In the genomic region with DNA sequence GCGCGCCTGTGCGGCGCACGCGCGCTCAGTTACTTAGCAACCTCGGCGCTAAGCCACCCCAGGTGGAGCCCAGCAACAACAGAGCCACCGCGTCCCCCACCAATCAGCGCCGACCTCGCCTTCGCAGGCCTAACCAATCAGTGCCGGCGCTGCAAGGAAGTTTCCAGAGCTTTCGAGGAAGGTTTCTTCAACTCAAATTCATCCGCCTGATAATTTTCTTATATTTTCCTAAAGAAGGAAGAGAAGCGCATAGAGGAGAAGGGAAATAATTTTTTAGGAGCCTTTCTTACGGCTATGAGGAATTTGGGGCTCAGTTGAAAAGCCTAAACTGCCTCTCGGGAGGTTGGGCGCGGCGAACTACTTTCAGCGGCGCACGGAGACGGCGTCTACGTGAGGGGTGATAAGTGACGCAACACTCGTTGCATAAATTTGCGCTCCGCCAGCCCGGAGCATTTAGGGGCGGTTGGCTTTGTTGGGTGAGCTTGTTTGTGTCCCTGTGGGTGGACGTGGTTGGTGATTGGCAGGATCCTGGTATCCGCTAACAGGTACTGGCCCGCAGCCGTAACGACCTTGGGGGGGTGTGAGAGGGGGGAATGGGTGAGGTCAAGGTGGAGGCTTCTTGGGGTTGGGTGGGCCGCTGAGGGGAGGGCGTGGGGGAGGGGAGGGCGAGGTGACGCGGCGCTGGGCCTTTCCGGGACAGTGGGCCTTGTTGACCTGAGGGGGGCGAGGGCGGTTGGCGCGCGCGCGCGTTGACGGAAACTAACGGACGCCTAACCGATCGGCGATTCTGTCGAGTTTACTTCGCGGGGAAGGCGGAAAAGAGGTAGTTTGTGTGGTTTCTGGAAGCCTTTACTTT, we compare ENCODE assay signal across 8 cellular contexts. TPM values are rescaled to one million over a fixed set of nuclear protein-coding genes. Genes with fewer than 3 reads are reported as not detected.
DNase-seq lines count a peak whose midpoint lies in the region; ATAC-seq and TF ChIP-seq lines count a peak whose summit lies in the region.

A gene (plus strand): TSS at position 452 of the 856 bp plus-strand sequence. CDS start 817 bp downstream, outside the sequence.

- H3K4me1 ChIP-seq in colonic mucosa, result peaks cover 10% of the 10 kb centered on the region

- peak; percentile 90 for ATAC-seq in GM19035 (IDR thresholded peaks at IDR 0.05; ENCODE audit: unreplicated experiment)
- ATAC-seq in HG03378 (IDR thresholded peaks at IDR 0.05; ENCODE audit: unreplicated experiment), result peak; percentile 83
- ATAC-seq in left colon, result peak; percentile 92

- peaks cover 11% of the 10 kb centered on the region for H3K36me3 ChIP-seq in colonic mucosa

- H3K27ac ChIP-seq in colonic mucosa, result peak within 1 kb of the TSS; percentile 95

- H3K27me3 ChIP-seq in colonic mucosa, result no peaks in the 10 kb centered on the region

- H3K9me3 ChIP-seq in colonic mucosa, result no peaks in the 10 kb centered on the region

- intact Hi-C loops in colonic mucosa (cut with DNase I), result no loop called here
- intact Hi-C loops in left colon (cut with DNase I, micrococcal nuclease), result loop anchor here in 1 of 2 donors (10.0 kb wide), 1 partner anchor 144 kb away; no protein-coding TSS in a partner anchor

- no peak for TF ChIP-seq CTCF in colonic mucosa (IDR thresholded peaks at IDR 0.05)

- peak within 1 kb of the TSS; percentile 75 to 93 for H3K9ac ChIP-seq in colonic mucosa (ENCODE audit: low read depth in 2 of 2, low read length in 2 of 2)

- peak; percentile 55 to 59 for DNase-seq in AML-193 (lab: John Stamatoyannopoulos, UW)
- peak; percentile 99 for DNase-seq in NCI-H524 (lab: John Stamatoyannopoulos, UW)
- peak; percentile 96 for DNase-seq in activated CD4-positive, alpha-beta T cell treated with anti-CD3 and anti-CD28 coated beads for 48 hours
- DNase-seq in colonic mucosa, result peak; percentile 96
- peak; percentile 95 to 98 for DNase-seq in left colon
- peak; percentile 96 for DNase-seq in stimulated activated CD4-positive, alpha-beta T cell treated with anti-CD3 and anti-CD28 coated beads, Interleukin-1b, Interleukin-23, amount 100 ng/mL, for 48 hours

- peak within 1 kb of the TSS; percentile 58 for H3K4me3 ChIP-seq in colonic mucosa

RNA-seq across cellular contexts. Expression of the gene that starts here (rescaled TPM):
- total RNA-seq in colonic mucosa (1,000 to 10,000 TPM; 1,436 to 2,044 TPM), left colon (1,000 to 10,000 TPM; 1,117 to 1,930 TPM)

Comparison
In these comparisons a context has a peak if more than half of its experiments do, and no peak if none do; other contexts are left out.
1. Peak in every context shown above with its lines: DNase-seq, ATAC-seq, H3K4me3 ChIP-seq and H3K27ac ChIP-seq.